ENCODE assay signal across 29 cellular contexts in the genomic region with DNA sequence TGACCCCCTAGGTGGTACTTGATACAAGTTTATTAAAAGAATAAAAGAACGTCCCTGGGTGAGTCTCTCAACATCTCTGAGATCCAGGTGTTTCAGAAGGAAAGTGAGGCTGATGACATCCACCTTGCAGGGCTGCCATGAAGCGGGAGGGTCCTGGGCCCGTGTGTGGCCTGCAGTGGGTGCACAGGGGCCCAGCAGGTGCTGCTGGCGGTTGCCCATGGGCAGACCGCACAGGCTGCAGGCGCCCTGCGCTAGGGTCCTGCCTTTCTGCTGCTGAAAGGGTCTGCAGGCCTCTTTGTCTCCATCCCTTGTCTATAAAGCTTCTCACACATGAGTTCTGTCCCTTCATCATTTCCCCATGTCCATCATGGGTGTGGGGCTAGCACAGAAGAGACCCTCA.
"Had no signal": no experiment of that assay in that cellular context is flagged by ENCODE, and none has a peak within 500 bp of the region (broad histone marks: within the 10 kb centered on the region; RNA-seq: fewer than 3 reads in every experiment).

No MANE protein-coding gene starts in this region.

- H3K9me3 ChIP-seq: colonic mucosa, esophagus muscularis mucosa, mucosa of descending colon, pancreas, testis, tibial artery, upper lobe of left lung, uterus had no signal

- H3K4me1 Mint-ChIP-seq: central memory CD8-positive, alpha-beta T cell; mesothelial cell of epicardium; naive B cell; stimulated activated effector memory CD8-positive, alpha-beta T cell treated with anti-CD3 and anti-CD28 coated beads, Interleukin-12 subunit alpha, Interleukin-12 subunit beta, amount 100 ng/mL, for 72 hours had no signal

- H3K4me1 ChIP-seq: colonic mucosa, foreskin keratinocyte, heart left ventricle, testis, uterus had no signal

- ATAC-seq: gastroesophageal sphincter; heart left ventricle; left colon; stimulated activated effector memory CD8-positive, alpha-beta T cell treated with anti-CD3 and anti-CD28 coated beads, Interleukin-12 subunit alpha, Interleukin-12 subunit beta, amount 100 ng/mL, for 72 hours had no signal

- H3K4me3 Mint-ChIP-seq: central memory CD8-positive, alpha-beta T cell; dendritic cell treated with granulocyte-macrophage colony-stimulating factor and Interleukin-4, amounts not matched to agents 40 ng/mL and 50 ng/mL, for 4 days; mesothelial cell of epicardium; nephron progenitor cell; stimulated activated effector memory CD8-positive, alpha-beta T cell treated with anti-CD3 and anti-CD28 coated beads, Interleukin-12 subunit alpha, Interleukin-12 subunit beta, amount 100 ng/mL, for 72 hours had no signal

- H3K9me3 Mint-ChIP-seq: central memory CD8-positive, alpha-beta T cell; dendritic cell treated with granulocyte-macrophage colony-stimulating factor and Interleukin-4, amounts not matched to agents 40 ng/mL and 50 ng/mL, for 4 days; mesothelial cell of epicardium; nephron progenitor cell; stimulated activated effector memory CD8-positive, alpha-beta T cell treated with anti-CD3 and anti-CD28 coated beads, Interleukin-12 subunit alpha, Interleukin-12 subunit beta, amount 100 ng/mL, for 72 hours had no signal

- H3K27me3 ChIP-seq: colonic mucosa, gastroesophageal sphincter, pancreas, testis, tibial artery, uterus had no signal

- H3K27ac ChIP-seq: colonic mucosa, esophagus muscularis mucosa, foreskin keratinocyte, gastroesophageal sphincter, heart left ventricle, hepatocyte, testis, tibial artery, upper lobe of left lung, uterus had no signal

- H3K36me3 Mint-ChIP-seq: mesothelial cell of epicardium; naive B cell; stimulated activated effector memory CD8-positive, alpha-beta T cell treated with anti-CD3 and anti-CD28 coated beads, Interleukin-12 subunit alpha, Interleukin-12 subunit beta, amount 100 ng/mL, for 72 hours had no signal

- H2AFZ ChIP-seq: hepatocyte had no signal

- H3K4me2 ChIP-seq: hepatocyte, smooth muscle cell had no signal

- DNase-seq: colonic mucosa; effector memory CD4-positive, alpha-beta T cell; heart left ventricle; left colon; left ventricle myocardium superior; mesenchymal stem cell; mucosa of descending colon; naive B cell; nephron progenitor cell; occipital lobe; stimulated activated CD4-positive, alpha-beta T cell treated with anti-CD3 and anti-CD28 coated beads, Interleukin-12 subunit alpha, Interleukin-12 subunit beta, amount 100 ng/mL, for 4 hours; stimulated activated CD4-positive, alpha-beta T cell treated with anti-CD3 and anti-CD28 coated beads, Interleukin-1b, Interleukin-23, amount 100 ng/mL, for 48 hours; stimulated activated CD4-positive, alpha-beta T cell treated with anti-CD3 and anti-CD28 coated beads, Interleukin-4, amount 100 ng/mL, for 24 hours; stimulated activated naive CD4-positive, alpha-beta T cell treated with Interleukin-2 at 50 U/mL for 16 hours; testis; uterus had no signal

- H3K4me3 ChIP-seq: colonic mucosa, esophagus muscularis mucosa, gastroesophageal sphincter, heart left ventricle, hepatocyte, lung, mucosa of descending colon, pancreas, smooth muscle cell, testis, tibial artery, upper lobe of left lung, uterus had no signal

- H3K27ac Mint-ChIP-seq: dendritic cell treated with granulocyte-macrophage colony-stimulating factor and Interleukin-4, amounts not matched to agents 40 ng/mL and 50 ng/mL, for 4 days; mesothelial cell of epicardium; naive B cell; stimulated activated effector memory CD8-positive, alpha-beta T cell treated with anti-CD3 and anti-CD28 coated beads, Interleukin-12 subunit alpha, Interleukin-12 subunit beta, amount 100 ng/mL, for 72 hours had no signal

- H3K36me3 ChIP-seq: colonic mucosa, esophagus muscularis mucosa, gastroesophageal sphincter, heart left ventricle, pancreas, tibial artery, upper lobe of left lung, uterus had no signal
